In the genomic region with DNA sequence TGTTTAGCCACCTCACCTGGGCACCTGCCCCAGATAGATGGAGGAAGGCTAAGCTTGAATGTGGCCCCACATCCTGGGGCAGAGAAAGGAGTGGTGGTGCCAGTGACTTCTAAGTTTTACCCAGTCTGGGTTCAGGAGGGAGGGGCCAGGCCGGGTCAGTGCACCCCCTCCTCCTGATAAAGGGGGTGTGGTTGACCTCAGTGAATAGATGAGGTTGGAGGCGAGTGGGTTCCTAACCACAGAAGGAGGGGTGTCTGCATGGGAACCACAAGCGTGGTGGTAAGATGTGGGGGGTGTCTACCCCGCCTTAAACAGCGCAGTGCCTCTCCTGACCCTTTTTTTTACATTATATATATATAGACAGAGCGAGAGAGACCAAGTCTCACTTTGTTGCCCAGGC, we compare ENCODE assay signal across 29 cellular contexts.
DNase-seq lines count a peak whose midpoint lies in the region; ATAC-seq, FAIRE-seq and TF ChIP-seq lines count a peak whose summit lies in the region.
"Had no signal": no experiment of that assay in that cellular context is flagged by ENCODE, and none has a peak within 500 bp of the region (broad histone marks: within the 10 kb centered on the region; RNA-seq: fewer than 3 reads in every experiment).

No MANE protein-coding gene starts in this region.

- H3K36me3 Mint-ChIP-seq in CD8-positive, alpha-beta T cell, result no peaks in the 10 kb centered on the region
- H3K36me3 Mint-ChIP-seq in naive thymus-derived CD8-positive, alpha-beta T cell, result peaks cover 0 to 3% (median 0%) of the 10 kb centered on the region in 3 donors

- H3K9me3 ChIP-seq in CD8-positive, alpha-beta T cell (ENCODE audit: low read length), result no peaks in the 10 kb centered on the region
- H3K9me3 ChIP-seq in DND-41 (ENCODE audit: insufficient read depth, low read length, severe bottlenecking), result no peaks in the 10 kb centered on the region
- H3K9me3 ChIP-seq in K562 (replicated peaks; ENCODE audit: control insufficient read depth, insufficient read depth, low read depth, low read length), result no peaks in the 10 kb centered on the region
- H3K9me3 ChIP-seq: A549; BLaER1 treated with 17β-estradiol and CSF1 and Interleukin-3, amounts not matched to agents 10 nM and 100 nM; Caco-2; HAP-1 had no signal

- H3K9ac ChIP-seq in DND-41 (ENCODE audit: low read depth, low read length) (no peak overlapping the region), K562 (ENCODE audit: insufficient read depth in 1 of 2, low read depth in 2 of 2, low read length in 2 of 2) (peak overlapping the region in 1 of 2 experiments; percentile 20; a peak in 1 of 4 replicates)
- H3K9ac ChIP-seq: BLaER1 treated with 17β-estradiol and CSF1 and Interleukin-3, amounts not matched to agents 10 nM and 100 nM; KMS-11 had no signal

- TF ChIP-seq RAD21 in K562 (CRISPR knock-in tag; conservative IDR thresholded peaks at IDR 0.05 in 1 of 2, IDR thresholded peaks at IDR 0.05 in 1 of 2), result no peak

- POLR2A ChIA-PET in CD8-positive, alpha-beta T cell (lab: Charles Lee), result no interaction called here
- POLR2A ChIA-PET in K562 (lab: Yijun Ruan, JAX), result no interaction called here
- POLR2A ChIA-PET in naive thymus-derived CD8-positive, alpha-beta T cell (lab: Charles Lee), result no interaction called here

- FAIRE-seq in K562 (lab: Jason Lieb, UNC), result no peak
- no peak for FAIRE-seq in GM12892 (lab: Jason Lieb, UNC)
- FAIRE-seq: A549, GM12891, GM19239, HTR-8/SVneo had no signal

- H3K4me2 ChIP-seq in DND-41 (ENCODE audit: insufficient read depth, low read length) (no peak overlapping the region), K562 (ENCODE audit: insufficient read depth, low read length) (no peak overlapping the region)
- H3K4me2 ChIP-seq: A549; BLaER1 treated with 17β-estradiol and CSF1 and Interleukin-3, amounts not matched to agents 10 nM and 100 nM; GM23338; KMS-11 had no signal

- H3K27me3 ChIP-seq in CD8-positive, alpha-beta T cell (ENCODE audit: insufficient read depth, low read length), result no peaks in the 10 kb centered on the region
- no peaks in the 10 kb centered on the region for H3K27me3 ChIP-seq in DND-41 (ENCODE audit: insufficient read depth, low read length, poor library complexity)
- peaks cover 0 to 5% of the 10 kb centered on the region in 2 experiments; a peak in 2 of 5 replicates for H3K27me3 ChIP-seq in K562 (ENCODE audit: control insufficient read depth in 2 of 2, insufficient read depth in 2 of 2, low read length in 2 of 2)
- H3K27me3 ChIP-seq: BLaER1 treated with 17β-estradiol and CSF1 and Interleukin-3, amounts not matched to agents 10 nM and 100 nM had no signal

- TF ChIP-seq POLR2A in K562 (conservative IDR thresholded peaks at IDR 0.05), result no peak
- no peak for TF ChIP-seq POLR2A in GM12892 (IDR thresholded peaks at IDR 0.05; ENCODE audit: low read depth, low read length)

- peaks cover 13% of the 10 kb centered on the region for H3K4me1 ChIP-seq in CD8-positive, alpha-beta T cell (ENCODE audit: insufficient read depth, low read length)
- no peaks in the 10 kb centered on the region for H3K4me1 ChIP-seq in DND-41 (ENCODE audit: insufficient read depth, low read length)
- H3K4me1 ChIP-seq in K562 (replicated peaks in 1 of 2; ENCODE audit: control insufficient read depth in 2 of 2, insufficient read depth in 2 of 2, low read length in 2 of 2), result peaks cover 0 to 9% of the 10 kb centered on the region in 2 experiments; a peak in 2 of 5 replicates
- H3K4me1 ChIP-seq: A549, Caco-2, HAP-1 had no signal

- ATAC-seq in CD8-positive, alpha-beta T cell, result no peak
- ATAC-seq in DND-41 (ENCODE audit: insufficient read depth, low read depth) (peak; percentile 60), K562 (peak; percentile 30), GM21381 (IDR thresholded peaks at IDR 0.05; ENCODE audit: unreplicated experiment) (no peak)
- peak; percentile 37 to 62 for ATAC-seq in naive thymus-derived CD8-positive, alpha-beta T cell

- no peak overlapping the region for H3K27ac ChIP-seq in CD8-positive, alpha-beta T cell (ENCODE audit: low read depth, low read length)
- H3K27ac ChIP-seq in DND-41 (ENCODE audit: low read length), result no peak overlapping the region
- H3K27ac ChIP-seq in K562 (ENCODE audit: extremely low read depth, low read depth, low read length), result no peak overlapping the region
- H3K27ac ChIP-seq: A549; BLaER1 treated with 17β-estradiol and CSF1 and Interleukin-3, amounts not matched to agents 10 nM and 100 nM; KMS-11; RWPE1 had no signal

- peak overlapping the region; percentile 60 for H3K27ac Mint-ChIP-seq in CD8-positive, alpha-beta T cell
- peak overlapping the region in 6 of 10 donors; percentile 56 to 85 (median 62) for H3K27ac Mint-ChIP-seq in naive thymus-derived CD8-positive, alpha-beta T cell
- H3K27ac Mint-ChIP-seq: CD4-positive, alpha-beta T cell; GM23338; HFFc6 had no signal

- no peak overlapping the region for H3K4me3 Mint-ChIP-seq in CD8-positive, alpha-beta T cell
- no peak overlapping the region for H3K4me3 Mint-ChIP-seq in naive thymus-derived CD8-positive, alpha-beta T cell
- H3K4me3 Mint-ChIP-seq: CD4-positive, alpha-beta T cell; GM23338; HFFc6 had no signal

- no peak for TF ChIP-seq CTCF in CD8-positive, alpha-beta T cell (IDR thresholded peaks at IDR 0.05)
- no peak for TF ChIP-seq CTCF in DND-41 (IDR thresholded peaks at IDR 0.05; ENCODE audit: borderline replicate concordance, extremely low read depth, low read length, poor library complexity, severe bottlenecking)
- TF ChIP-seq CTCF in K562 (IDR thresholded peaks at IDR 0.05 in 2 of 3, conservative IDR thresholded peaks at IDR 0.05 in 1 of 3; ENCODE audit: insufficient read depth in 2 of 3, low read depth in 1 of 3, low read length in 3 of 3), result no peak

- H3K79me2 ChIP-seq in DND-41 (ENCODE audit: insufficient read depth, low read length), result no peaks in the 10 kb centered on the region
- no peaks in the 10 kb centered on the region for H3K79me2 ChIP-seq in K562 (ENCODE audit: control insufficient read depth, insufficient read depth, low read length)

- no peak overlapping the region for H2AFZ ChIP-seq in DND-41 (ENCODE audit: low read depth, low read length)
- H2AFZ ChIP-seq in K562 (ENCODE audit: low read depth, low read length), result no peak overlapping the region
- H2AFZ ChIP-seq: GM23338 had no signal

- no peaks in the 10 kb centered on the region for H3K36me3 ChIP-seq in CD8-positive, alpha-beta T cell (ENCODE audit: insufficient read depth, low read length)
- H3K36me3 ChIP-seq in DND-41 (ENCODE audit: insufficient read depth, low read length), result no peaks in the 10 kb centered on the region; the same call in 1 of the 2 replicates
- no peaks in the 10 kb centered on the region for H3K36me3 ChIP-seq in K562 (ENCODE audit: control insufficient read depth, insufficient read depth, low read length)
- H3K36me3 ChIP-seq: HAP-1 had no signal

- H3K27me3 Mint-ChIP-seq in CD8-positive, alpha-beta T cell (ENCODE audit: low read depth), result no peaks in the 10 kb centered on the region
- H3K27me3 Mint-ChIP-seq in naive thymus-derived CD8-positive, alpha-beta T cell, result no peaks in the 10 kb centered on the region
- H3K27me3 Mint-ChIP-seq: CD4-positive, alpha-beta T cell had no signal

- CTCF ChIA-PET in CD8-positive, alpha-beta T cell (lab: Charles Lee), result no interaction called here
- CTCF ChIA-PET in K562 (lab: Yijun Ruan, JAX; ENCODE audit: low intra/inter-chr PET ratio), result no interaction called here

- intact Hi-C loops in CD8-positive, alpha-beta T cell (cut with DNase I, micrococcal nuclease), result no loop called here
- intact Hi-C loops in K562 (cut with micrococcal nuclease), result no loop called here

- no peak for DNase-seq in CD8-positive, alpha-beta T cell
- DNase-seq in DND-41, result peak; percentile 35
- DNase-seq in K562 (ENCODE audit: extremely low read depth in 1 of 4, low spot score in 3 of 4), result peak in 1 of 4 experiments; percentile 24
- peak in 2 of 10 donors; percentile 13 to 52 for DNase-seq in naive thymus-derived CD8-positive, alpha-beta T cell
- no peak for DNase-seq in GM12892 (ENCODE audit: insufficient read length)
- no peak for DNase-seq in NCI-H2029 (lab: John Stamatoyannopoulos, UW)
- DNase-seq: AML-193; Caco-2; CD4-positive, alpha-beta T cell; DMS 273 treated with DMSO at 0.1 percent for 48 hours; DMS79; GF-D8; HFFc6; MM.1S; NCI-H1694; NCI-H2081; NCI-H2227 treated with DMSO at 0.1 percent for 48 hours; NCI-H526 treated with DMSO at 0.1 percent for 48 hours; SHP77 treated with DMSO at 0.1 percent for 48 hours had no signal

- H3K4me3 ChIP-seq in CD8-positive, alpha-beta T cell (ENCODE audit: low read depth, low read length), result no peak overlapping the region
- H3K4me3 ChIP-seq in DND-41 (ENCODE audit: low read depth in 1 of 2, low read length in 2 of 2) (no peak overlapping the region), K562 (no peak overlapping the region)
- H3K4me3 ChIP-seq: A549; BLaER1 treated with 17β-estradiol and CSF1 and Interleukin-3, amounts not matched to agents 10 nM and 100 nM; GM23338; HAP-1 had no signal

- no peaks in the 10 kb centered on the region for H3K9me3 Mint-ChIP-seq in CD8-positive, alpha-beta T cell
- H3K9me3 Mint-ChIP-seq in naive thymus-derived CD8-positive, alpha-beta T cell, result no peaks in the 10 kb centered on the region
- H3K9me3 Mint-ChIP-seq: CD4-positive, alpha-beta T cell; GM23338; HFFc6 had no signal

- BruUV-seq in K562 (replicated peaks; lab: Mats Ljungman, UMichigan), result no TSS peak

- WGBS in K562 (ENCODE audit: insufficient coverage, low coverage, missing lambda C conversion rate), result 28% methylated on average over 6 of the region's 6 CpGs

- no peak for TF ChIP-seq EP300 in K562 (IDR thresholded peaks at IDR 0.05; ENCODE audit: low read length)

- in situ Hi-C loops in K562 (cut with MboI), result no loop called here

- no peaks in the 10 kb centered on the region for H3K9me1 ChIP-seq in K562 (ENCODE audit: control insufficient read depth, insufficient read depth, low read length)

- peaks cover 5% of the 10 kb centered on the region for H3K4me1 Mint-ChIP-seq in CD8-positive, alpha-beta T cell (ENCODE audit: low read depth)
- peaks cover 5 to 16% (median 6%) of the 10 kb centered on the region in 4 donors for H3K4me1 Mint-ChIP-seq in naive thymus-derived CD8-positive, alpha-beta T cell
- H3K4me1 Mint-ChIP-seq: GM23338 had no signal

- H4K20me1 ChIP-seq in DND-41 (ENCODE audit: insufficient read depth, low read length) (no peaks in the 10 kb centered on the region), K562 (replicated peaks; ENCODE audit: control insufficient read depth, insufficient read depth, low read length) (no peaks in the 10 kb centered on the region)

TF ChIP-seq in K562, 482 proteins besides CTCF, POLR2A, EP300 and RAD21 (continues in another document):
- TF ChIP-seq ZNF282 (CRISPR knock-in tag; IDR thresholded peaks at IDR 0.05) (no peak), KDM1A (IDR thresholded peaks at IDR 0.05) (no peak)

Comparison
In these comparisons a context has a peak if more than half of its experiments do, and no peak if none do; other contexts are left out.
1. ATAC-seq: peak in DND-41 (single experiment), K562 (single experiment) and naive thymus-derived CD8-positive, alpha-beta T cell (2 of 2); none in CD8-positive, alpha-beta T cell (single experiment) and GM21381 (single experiment).